Comparison of ENCODE assay signal across 8 cellular contexts in genomic region chr5:147369742-147370374, GRCh38.
DNase-seq lines count a peak whose midpoint lies in the region; ATAC-seq and TF ChIP-seq lines count a peak whose summit lies in the region.

No MANE protein-coding gene starts in this region.

- H3K36me3 Mint-ChIP-seq in chondrocyte (ENCODE audit: low read depth), result no peaks in the 10 kb centered on the region
- H3K36me3 Mint-ChIP-seq in activated naive CD8-positive, alpha-beta T cell treated with anti-CD3 and anti-CD28 coated beads, Interleukin-2, amount 50 U/mL, for 24 hours (ENCODE audit: low read depth), result no peaks in the 10 kb centered on the region

- no peak overlapping the region for H2BK12ac ChIP-seq in neuronal stem cell (ENCODE audit: low read length)

- H3K27me3 ChIP-seq in neuronal stem cell (ENCODE audit: control insufficient read depth in 3 of 3, insufficient read depth in 3 of 3, low read depth in 1 of 3, low read length in 3 of 3), result no peaks in the 10 kb centered on the region

- H3K4me3 ChIP-seq in neuronal stem cell (ENCODE audit: low read length in 2 of 2), result no peak overlapping the region

- H4K8ac ChIP-seq in neuronal stem cell (ENCODE audit: low read depth, low read length), result no peak overlapping the region

- no peak overlapping the region for H3K4ac ChIP-seq in neuronal stem cell (ENCODE audit: low read length)

- WGBS in neuronal stem cell (ENCODE audit: extremely low coverage in 2 of 2, insufficient read length in 2 of 2, insufficient replicate concordance in 1 of 2), 2 donors, result no CpG with 5 or more reads among the region's 2 CpGs

- TF ChIP-seq CTCF in chondrocyte (IDR thresholded peaks at IDR 0.05), result peak; percentile 96

- no peak overlapping the region for H2BK15ac ChIP-seq in neuronal stem cell (ENCODE audit: low read length)

- H3K23ac ChIP-seq in neuronal stem cell (ENCODE audit: low read depth, low read length, poor library complexity), result no peak overlapping the region

- H3K4me3 Mint-ChIP-seq in chondrocyte (ENCODE audit: unreplicated experiment), result peak overlapping the region; percentile 60
- no peak overlapping the region for H3K4me3 Mint-ChIP-seq in activated naive CD8-positive, alpha-beta T cell treated with anti-CD3 and anti-CD28 coated beads, Interleukin-2, amount 50 U/mL, for 24 hours

- no peak overlapping the region for H2AK5ac ChIP-seq in neuronal stem cell (ENCODE audit: low read depth, low read length)

- H3K14ac ChIP-seq in neuronal stem cell (ENCODE audit: low read length), result no peak overlapping the region

- H3K27ac ChIP-seq in neuronal stem cell (replicated peaks; ENCODE audit: low read length), result no peak overlapping the region

- peaks cover 19% of the 10 kb centered on the region for H3K4me1 Mint-ChIP-seq in chondrocyte (ENCODE audit: low read depth)
- H3K4me1 Mint-ChIP-seq in activated naive CD8-positive, alpha-beta T cell treated with anti-CD3 and anti-CD28 coated beads, Interleukin-2, amount 50 U/mL, for 24 hours, result no peaks in the 10 kb centered on the region

- no peak overlapping the region for H4K91ac ChIP-seq in neuronal stem cell (ENCODE audit: low read depth, low read length, poor library complexity)

- H2BK120ac ChIP-seq in neuronal stem cell (ENCODE audit: low read depth, low read length), result no peak overlapping the region

- H3K4me1 ChIP-seq in neuronal stem cell (ENCODE audit: control insufficient read depth in 2 of 2, insufficient read depth in 1 of 2, low read depth in 1 of 2, low read length in 2 of 2), result no peaks in the 10 kb centered on the region

- H3K9me3 Mint-ChIP-seq in chondrocyte (ENCODE audit: low read depth), result no peaks in the 10 kb centered on the region
- no peaks in the 10 kb centered on the region for H3K9me3 Mint-ChIP-seq in activated naive CD8-positive, alpha-beta T cell treated with anti-CD3 and anti-CD28 coated beads, Interleukin-2, amount 50 U/mL, for 24 hours

- H2AFZ ChIP-seq in neuronal stem cell (ENCODE audit: low read length), result peak overlapping the region; percentile 39

- no peak overlapping the region for H3K9ac ChIP-seq in neuronal stem cell (ENCODE audit: low read depth, low read length, poor library complexity)

- no peak for ATAC-seq in activated naive CD8-positive, alpha-beta T cell treated with anti-CD3 and anti-CD28 coated beads, Interleukin-2, amount 50 U/mL, for 24 hours
- ATAC-seq in HG03039 (IDR thresholded peaks at IDR 0.05; ENCODE audit: unreplicated experiment), result no peak

- H3K18ac ChIP-seq in neuronal stem cell (ENCODE audit: low read length), result no peak overlapping the region

- H3K36me3 ChIP-seq in neuronal stem cell (replicated peaks in 1 of 2; ENCODE audit: control insufficient read depth in 2 of 2, insufficient read depth in 2 of 2, low read length in 2 of 2), result no peaks in the 10 kb centered on the region

- H3K27me3 Mint-ChIP-seq in chondrocyte (ENCODE audit: low read depth), result peaks cover 9% of the 10 kb centered on the region
- H3K27me3 Mint-ChIP-seq in activated naive CD8-positive, alpha-beta T cell treated with anti-CD3 and anti-CD28 coated beads, Interleukin-2, amount 50 U/mL, for 24 hours, result peaks cover 2% of the 10 kb centered on the region

- peak overlapping the region; percentile 80 for H3K27ac Mint-ChIP-seq in chondrocyte (ENCODE audit: unreplicated experiment)
- H3K27ac Mint-ChIP-seq in activated naive CD8-positive, alpha-beta T cell treated with anti-CD3 and anti-CD28 coated beads, Interleukin-2, amount 50 U/mL, for 24 hours, result no peak overlapping the region

- H3K9me3 ChIP-seq in neuronal stem cell (replicated peaks in 1 of 2; ENCODE audit: control insufficient read depth in 2 of 2, insufficient read depth in 1 of 2, low read depth in 1 of 2, low read length in 2 of 2), result no peaks in the 10 kb centered on the region

- no peak overlapping the region for H2BK5ac ChIP-seq in neuronal stem cell (ENCODE audit: low read length)

- H3K4me2 ChIP-seq in neuronal stem cell (ENCODE audit: insufficient read depth, low read length, poor library complexity, severe bottlenecking), result no peak overlapping the region

- H3K79me1 ChIP-seq in neuronal stem cell (ENCODE audit: low read depth, low read length), result no peaks in the 10 kb centered on the region

- DNase-seq in EH (ENCODE audit: low read depth) (peak; percentile 15), NCI-H146 treated with DMSO at 0.1 percent for 48 hours (lab: John Stamatoyannopoulos, UW; ENCODE audit: unreplicated experiment) (peak; percentile 25), chondrocyte (ENCODE audit: low spot score) (no peak), neuronal stem cell (ENCODE audit: low spot score) (no peak), C1 segment of cervical spinal cord (lab: John Stamatoyannopoulos, UW) (no peak)
- DNase-seq in activated naive CD8-positive, alpha-beta T cell treated with anti-CD3 and anti-CD28 coated beads, Interleukin-2, amount 50 U/mL, for 24 hours, result no peak
- DNase-seq in activated effector memory CD4-positive, alpha-beta T cell treated with anti-CD3 and anti-CD28 coated beads, Interleukin-2, amount 50 U/mL, for 16 hours, result no peak

Comparison
In these comparisons a context has a peak if more than half of its experiments do, and no peak if none do; other contexts are left out.
1. DNase-seq: peak in EH (single experiment) and NCI-H146 treated with DMSO at 0.1 percent for 48 hours (single experiment); none in chondrocyte (single experiment), neuronal stem cell (single experiment), C1 segment of cervical spinal cord (0 of 14), activated naive CD8-positive, alpha-beta T cell treated with anti-CD3 and anti-CD28 coated beads, Interleukin-2, amount 50 U/mL, for 24 hours (single experiment) and activated effector memory CD4-positive, alpha-beta T cell treated with anti-CD3 and anti-CD28 coated beads, Interleukin-2, amount 50 U/mL, for 16 hours (single experiment).